21 cellular contexts compared by ENCODE assay signal in genomic region chr2:24840962-24841945, GRCh38. TPM values are rescaled to one million over a fixed set of nuclear protein-coding genes. Genes with fewer than 3 reads are reported as not detected.
A peak's percentile ranks its signal among the peaks of the same experiment; 100 is the strongest.
DNase-seq lines count a peak whose midpoint lies in the region; ATAC-seq and TF ChIP-seq lines count a peak whose summit lies in the region.
"Had no signal": no experiment of that assay in that cellular context is flagged by ENCODE, and none has a peak within 500 bp of the region (broad histone marks: within the 10 kb centered on the region; RNA-seq: fewer than 3 reads in every experiment).

No MANE protein-coding gene starts in this region.

- no peak overlapping the region for H3K4ac ChIP-seq in neuronal stem cell (ENCODE audit: low read length)

- intact Hi-C loops in CD14-positive monocyte (cut with micrococcal nuclease): no loop called here
- intact Hi-C loops in dorsolateral prefrontal cortex (cut with DNase I): no loop called here

- peaks cover 35 to 44% of the 10 kb centered on the region in 2 donors for H3K36me3 Mint-ChIP-seq in CD14-positive monocyte

- no peak overlapping the region for H3K4me2 ChIP-seq in neuronal stem cell (ENCODE audit: insufficient read depth, low read length, poor library complexity, severe bottlenecking)
- H3K4me2 ChIP-seq: PC-9 had no signal

- DNase-seq in Ammon's horn (ENCODE audit: low spot score): peak; percentile 37
- peak; percentile 16 for DNase-seq in CD14-positive monocyte (ENCODE audit: low spot score)
- peak in 1 of 10 donors; percentile 48 for DNase-seq in dorsolateral prefrontal cortex
- no peak for DNase-seq in neuronal stem cell (ENCODE audit: low spot score)
- no peak for DNase-seq in iPS-NIHi7 (ENCODE audit: extremely low spot score)
- DNase-seq: AML-193, DND-41, GM23248, KBM-7, MV-4-11, NCI-H1694 treated with DMSO at 0.1 percent for 48 hours, NCI-H2227 treated with DMSO at 0.1 percent for 48 hours, NCI-H510A treated with DMSO at 0.1 percent for 48 hours, NCI-H774, PC-9, SJCRH30 had no signal

- H2AK5ac ChIP-seq in neuronal stem cell (ENCODE audit: low read depth, low read length): peak overlapping the region; percentile 70

- H2BK120ac ChIP-seq in neuronal stem cell (ENCODE audit: low read depth, low read length): no peak overlapping the region

- no peak overlapping the region for H2BK12ac ChIP-seq in neuronal stem cell (ENCODE audit: low read length)

- no peak overlapping the region for H4K8ac ChIP-seq in neuronal stem cell (ENCODE audit: low read depth, low read length)

- peak overlapping the region in 35 of 59 donors; percentile 5 to 78 (median 46) for H3K27ac ChIP-seq in dorsolateral prefrontal cortex
- no peak overlapping the region for H3K27ac ChIP-seq in neuronal stem cell (replicated peaks; ENCODE audit: low read length)
- H3K27ac ChIP-seq: GM23248, PC-9, RWPE1, SJCRH30 had no signal

- H3K4me3 ChIP-seq in dorsolateral prefrontal cortex (peak overlapping the region in 1 of 59 donors; percentile 2), neuronal stem cell (ENCODE audit: low read length in 2 of 2) (no peak overlapping the region)
- H3K4me3 ChIP-seq: GM23248, PC-9, SJCRH30 had no signal

- H3K4me3 Mint-ChIP-seq in CD14-positive monocyte: no peak overlapping the region

- peaks cover 0 to 6% (median 3%) of the 10 kb centered on the region in 7 donors for H3K9me3 Mint-ChIP-seq in CD14-positive monocyte

- H3K27me3 Mint-ChIP-seq in CD14-positive monocyte (ENCODE audit: low read depth in 3 of 3): no peaks in the 10 kb centered on the region

- peaks cover 23 to 60% of the 10 kb centered on the region in 2 donors for H3K36me3 ChIP-seq in neuronal stem cell (replicated peaks in 1 of 2; ENCODE audit: control insufficient read depth in 2 of 2, insufficient read depth in 2 of 2, low read length in 2 of 2)

- no peak overlapping the region for H3K9ac ChIP-seq in neuronal stem cell (ENCODE audit: low read depth, low read length, poor library complexity)
- H3K9ac ChIP-seq: GM23248 had no signal

- no peak overlapping the region for H3K18ac ChIP-seq in neuronal stem cell (ENCODE audit: low read length)

- ATAC-seq in GM18502 (IDR thresholded peaks at IDR 0.05; ENCODE audit: poor library complexity, unreplicated experiment) (no peak), HG03025 (IDR thresholded peaks at IDR 0.05; ENCODE audit: low FRiP score, unreplicated experiment) (no peak), GM21423 (IDR thresholded peaks at IDR 0.05; ENCODE audit: unreplicated experiment) (no peak)
- ATAC-seq: HCT116 had no signal

- H3K14ac ChIP-seq in neuronal stem cell (ENCODE audit: low read length): peak overlapping the region; percentile 82

- H3K27me3 ChIP-seq in dorsolateral prefrontal cortex: no peaks in the 10 kb centered on the region
- no peaks in the 10 kb centered on the region for H3K27me3 ChIP-seq in neuronal stem cell (ENCODE audit: control insufficient read depth in 3 of 3, insufficient read depth in 3 of 3, low read depth in 1 of 3, low read length in 3 of 3)
- H3K27me3 ChIP-seq: SJCRH30 had no signal

- no peak overlapping the region for H4K91ac ChIP-seq in neuronal stem cell (ENCODE audit: low read depth, low read length, poor library complexity)

- peak overlapping the region; percentile 19 for H2BK5ac ChIP-seq in neuronal stem cell (ENCODE audit: low read length)

- H3K79me1 ChIP-seq in neuronal stem cell (ENCODE audit: low read depth, low read length): peaks cover 2% of the 10 kb centered on the region

- peak overlapping the region; percentile 55 for H3K23ac ChIP-seq in neuronal stem cell (ENCODE audit: low read depth, low read length, poor library complexity)

- no peak overlapping the region for H2BK15ac ChIP-seq in neuronal stem cell (ENCODE audit: low read length)

- TF ChIP-seq CTCF in CD14-positive monocyte (IDR thresholded peaks at IDR 0.05) (no peak), dorsolateral prefrontal cortex (IDR thresholded peaks at IDR 0.05 in 54 of 56, conservative IDR thresholded peaks at IDR 0.05 in 2 of 56; ENCODE audit: low read depth in 1 of 56, partially characterized antibody in 56 of 56) (no peak)

- H3K4me1 Mint-ChIP-seq in CD14-positive monocyte: no peaks in the 10 kb centered on the region

- peak overlapping the region in 2 of 7 donors; percentile 10 to 57 for H3K27ac Mint-ChIP-seq in CD14-positive monocyte

- H3K9me3 ChIP-seq in neuronal stem cell (replicated peaks in 1 of 2; ENCODE audit: control insufficient read depth in 2 of 2, insufficient read depth in 1 of 2, low read depth in 1 of 2, low read length in 2 of 2): peaks cover 0 to 4% of the 10 kb centered on the region in 2 donors
- H3K9me3 ChIP-seq: SJCRH30 had no signal

- H3K4me1 ChIP-seq in neuronal stem cell (ENCODE audit: control insufficient read depth in 2 of 2, insufficient read depth in 1 of 2, low read depth in 1 of 2, low read length in 2 of 2): no peaks in the 10 kb centered on the region
- H3K4me1 ChIP-seq: SJCRH30 had no signal

- WGBS in neuronal stem cell (ENCODE audit: extremely low coverage in 2 of 2, insufficient read length in 2 of 2, insufficient replicate concordance in 1 of 2), 2 donors: no CpG with 5 or more reads among the region's 26 CpGs

- no peak overlapping the region for H2AFZ ChIP-seq in neuronal stem cell (ENCODE audit: low read length)
- H2AFZ ChIP-seq: GM23248, PC-9 had no signal

RNA-seq across cellular contexts. Expression of gene CENPO, which starts 48.0 kb away (rescaled TPM):
- 1 to 10 TPM; 1.6 to 2.3 TPM for polyA plus RNA-seq in CD14-positive monocyte
- 10 to 100 TPM in 27 of 120 experiments, 1 to 10 TPM in 93; 4.9 to 17.9 (median 8.5) TPM for total RNA-seq in dorsolateral prefrontal cortex
- polyA plus RNA-seq in neuronal stem cell (2013, experiment 1 of 2): 28.0 TPM
- 29.6 TPM for polyA plus RNA-seq in neuronal stem cell (2013, experiment 2 of 2)

RNA-seq across cellular contexts. Expression of gene PTRHD1, which starts 48.1 kb away (rescaled TPM):
- polyA plus RNA-seq in CD14-positive monocyte: 10 to 100 TPM; 78.6 to 86.2 TPM
- 10 to 100 TPM; 12.2 to 33.9 (median 21.9) TPM for total RNA-seq in dorsolateral prefrontal cortex
- 95.1 TPM for polyA plus RNA-seq in neuronal stem cell (2013, experiment 1 of 2)
- 94.6 TPM for polyA plus RNA-seq in neuronal stem cell (2013, experiment 2 of 2)

Comparison
In these comparisons a context has a peak if more than half of its experiments do, and no peak if none do; other contexts are left out.
1. DNase-seq: peak in Ammon's horn (single experiment) and CD14-positive monocyte (single experiment); none in neuronal stem cell (single experiment) and iPS-NIHi7 (single experiment).